9 cellular contexts compared by ENCODE assay signal in the genomic region with DNA sequence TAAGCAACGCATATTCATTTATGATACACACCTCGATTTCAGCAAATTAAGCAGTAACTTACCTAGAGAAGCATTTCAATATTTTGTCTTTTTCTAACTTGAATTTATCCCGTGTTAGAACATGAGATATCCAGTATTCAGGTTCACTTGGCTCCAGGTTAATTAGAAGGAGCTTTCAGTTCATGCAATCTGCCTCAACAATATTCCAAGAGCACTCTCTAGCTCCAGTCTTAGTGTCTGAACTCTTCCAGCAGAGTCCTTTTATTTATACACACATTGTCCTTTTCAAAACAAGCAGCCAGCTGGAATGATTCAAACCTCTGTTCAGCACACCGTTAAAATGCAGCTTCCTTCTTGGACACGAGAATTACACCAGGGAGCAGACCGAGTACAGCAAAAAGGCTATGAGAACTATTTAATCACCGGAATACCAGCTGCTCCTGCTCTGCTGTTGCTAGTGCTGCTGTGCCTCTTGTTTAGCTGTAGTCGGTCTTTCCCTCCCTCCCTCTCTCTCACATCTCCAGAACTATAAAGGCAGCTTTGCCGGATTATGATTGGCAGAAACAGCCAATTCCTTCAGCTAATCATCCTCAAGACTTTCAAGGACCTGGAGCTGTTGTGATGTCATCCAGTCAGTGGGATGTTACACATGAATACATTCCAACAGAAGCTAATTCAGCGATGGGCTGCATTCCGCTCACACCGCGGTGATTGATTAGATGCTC. TPM values are rescaled to one million over a fixed set of nuclear protein-coding genes. Genes with fewer than 3 reads are reported as not detected.
DNase-seq lines count a peak whose midpoint lies in the region; ATAC-seq and TF ChIP-seq lines count a peak whose summit lies in the region.
"Had no signal": no experiment of that assay in that cellular context is flagged by ENCODE, and none has a peak within 500 bp of the region (broad histone marks: within the 10 kb centered on the region; RNA-seq: fewer than 3 reads in every experiment).

NDST4 (minus strand) TSS at position 239 of the 725 bp plus-strand sequence. CDS start 36,584 bp downstream, outside the sequence.

- H3K27me3 ChIP-seq in neural cell (ENCODE audit: insufficient read depth, low read depth, low read length) = no peaks in the 10 kb centered on the region

- ATAC-seq in HG03135 (IDR thresholded peaks at IDR 0.05; ENCODE audit: unreplicated experiment) (no peak), HG03378 (IDR thresholded peaks at IDR 0.05; ENCODE audit: unreplicated experiment) (no peak)
- ATAC-seq in activated naive CD4-positive, alpha-beta T cell treated with anti-CD3 and anti-CD28 coated beads, Interleukin-2, amount 50 U/mL, for 72 hours = no peak

- peak; percentile 63 for DNase-seq in DMS 273 (lab: John Stamatoyannopoulos, UW; ENCODE audit: unreplicated experiment)
- peak; percentile 91 for DNase-seq in NCI-H2171 treated with DMSO at 0.1 percent for 48 hours (lab: John Stamatoyannopoulos, UW)
- peak; percentile 44 for DNase-seq in cerebellar cortex (ENCODE audit: low spot score)
- DNase-seq in activated naive CD4-positive, alpha-beta T cell treated with anti-CD3 and anti-CD28 coated beads, Interleukin-2, amount 50 U/mL, for 72 hours (ENCODE audit: low spot score in 2 of 2) = no peak
- no peak for DNase-seq in hepatic stellate cell (ENCODE audit: low spot score)
- DNase-seq: immature natural killer cell had no signal

- H3K36me3 ChIP-seq in neural cell (ENCODE audit: insufficient read depth, low read length) = no peaks in the 10 kb centered on the region

- H3K9me3 Mint-ChIP-seq in activated naive CD4-positive, alpha-beta T cell treated with anti-CD3 and anti-CD28 coated beads, Interleukin-2, amount 50 U/mL, for 72 hours = peaks cover 0 to 4% of the 10 kb centered on the region in 2 donors

- H3F3A ChIP-seq in neural cell (ENCODE audit: insufficient read depth, low read length, poor library complexity, severe bottlenecking) = no peaks in the 10 kb centered on the region

- no peaks in the 10 kb centered on the region for H3K36me3 Mint-ChIP-seq in activated naive CD4-positive, alpha-beta T cell treated with anti-CD3 and anti-CD28 coated beads, Interleukin-2, amount 50 U/mL, for 72 hours
- H3K36me3 Mint-ChIP-seq: immature natural killer cell had no signal

- H3K9me3 ChIP-seq in neural cell (ENCODE audit: low read length) = no peaks in the 10 kb centered on the region

- peak; percentile 49 for TF ChIP-seq CTCF in neural cell (IDR thresholded peaks at IDR 0.05; ENCODE audit: poor library complexity, severe bottlenecking)

- H2AFZ ChIP-seq in neural cell (ENCODE audit: low read depth, low read length) = peak within 1 kb of the TSS; percentile 41

- TF ChIP-seq RAD21 in neural cell (conservative IDR thresholded peaks at IDR 0.05) = peak; percentile 65

- H3K27ac Mint-ChIP-seq in activated naive CD4-positive, alpha-beta T cell treated with anti-CD3 and anti-CD28 coated beads, Interleukin-2, amount 50 U/mL, for 72 hours = no peak within 1 kb of the TSS
- H3K27ac Mint-ChIP-seq: immature natural killer cell had no signal

- peak within 1 kb of the TSS; percentile 84 for H3K4me2 ChIP-seq in neural cell (ENCODE audit: low read length)

- TF ChIP-seq EP300 in neural cell (conservative IDR thresholded peaks at IDR 0.05; ENCODE audit: poor library complexity, severe bottlenecking) = peak; percentile 81

- H3K27ac ChIP-seq in neural cell (ENCODE audit: low read length) = peak within 1 kb of the TSS; percentile 83

- peaks cover 10% of the 10 kb centered on the region for H3K79me2 ChIP-seq in neural cell (replicated peaks; ENCODE audit: insufficient read depth, low read length)

- peak within 1 kb of the TSS; percentile 64 for H3K9ac ChIP-seq in neural cell (ENCODE audit: low read length)

- no peaks in the 10 kb centered on the region for H4K20me1 ChIP-seq in neural cell (ENCODE audit: insufficient read depth)

- H3K4me3 ChIP-seq in neural cell (ENCODE audit: low read length) = peak within 1 kb of the TSS; percentile 69

- no peaks in the 10 kb centered on the region for H3K9me2 ChIP-seq in neural cell (ENCODE audit: insufficient read depth, low read length)

TF ChIP-seq in neural cell, 6 proteins besides CTCF, POLR2A, EP300 and RAD21:
- TF ChIP-seq SMC3 (conservative IDR thresholded peaks at IDR 0.05; ENCODE audit: poor library complexity) = peak; percentile 66
- peak; percentile 73 for TF ChIP-seq REST (IDR thresholded peaks at IDR 0.05; ENCODE audit: borderline replicate concordance)
- TF ChIP-seq MXI1 (conservative IDR thresholded peaks at IDR 0.05; ENCODE audit: poor library complexity, severe bottlenecking) = no peak
- peak; percentile 78 for TF ChIP-seq POLR2AphosphoS5 (IDR thresholded peaks at IDR 0.05)
- TF ChIP-seq EZH2 (IDR thresholded peaks at IDR 0.05; ENCODE audit: borderline replicate concordance, insufficient read depth, low read length, poor library complexity, severe bottlenecking) = no peak
- peak; percentile 43 for TF ChIP-seq TAF1 (IDR thresholded peaks at IDR 0.05; ENCODE audit: low read depth)

RNA-seq across cellular contexts. Expression of gene NDST4, which starts in this region (rescaled TPM):
- 1.3 and 2.3 TPM in 2 replicates for polyA plus RNA-seq in neural cell
- polyA minus RNA-seq in neural cell = 12.4 and 14.1 TPM in 2 replicates
- not detected for total RNA-seq in activated naive CD4-positive, alpha-beta T cell treated with anti-CD3 and anti-CD28 coated beads, Interleukin-2, amount 50 U/mL, for 72 hours
- polyA plus RNA-seq: immature natural killer cell had no signal

Comparison
In these comparisons a context has a peak if more than half of its experiments do, and no peak if none do; other contexts are left out.
1. DNase-seq: peak in DMS 273 (single experiment), NCI-H2171 treated with DMSO at 0.1 percent for 48 hours (single experiment) and cerebellar cortex (single experiment); none in activated naive CD4-positive, alpha-beta T cell treated with anti-CD3 and anti-CD28 coated beads, Interleukin-2, amount 50 U/mL, for 72 hours (0 of 2) and hepatic stellate cell (single experiment).